Comparison of ENCODE assay signal across 22 cellular contexts in the genomic region with DNA sequence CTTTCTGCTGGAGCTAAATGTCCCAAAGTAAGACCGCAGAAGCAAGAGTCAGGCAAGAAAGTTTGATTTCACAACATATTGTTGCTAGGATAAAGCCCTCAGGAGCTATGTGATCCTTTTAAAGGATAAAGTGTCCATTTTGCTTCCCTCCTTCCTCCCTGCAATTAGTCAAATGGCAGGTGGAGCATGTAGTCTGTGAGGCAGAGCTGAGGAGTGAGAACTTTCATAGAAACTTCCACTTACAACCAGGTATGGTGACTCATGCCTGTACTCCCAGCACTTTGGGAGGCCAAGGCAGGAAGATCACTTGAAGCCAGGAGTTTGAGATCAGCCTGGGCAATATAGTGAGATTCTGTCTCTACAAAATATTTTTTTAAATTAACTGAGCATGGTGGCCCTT. TPM values are rescaled to one million over a fixed set of nuclear protein-coding genes. Genes with fewer than 3 reads are reported as not detected.
DNase-seq lines count a peak whose midpoint lies in the region; ATAC-seq, FAIRE-seq and TF ChIP-seq lines count a peak whose summit lies in the region.
"Had no signal": no experiment of that assay in that cellular context is flagged by ENCODE, and none has a peak within 500 bp of the region (broad histone marks: within the 10 kb centered on the region; RNA-seq: fewer than 3 reads in every experiment).

No MANE protein-coding gene starts in this region.

- no peak for ATAC-seq in stimulated activated naive CD8-positive, alpha-beta T cell treated with anti-CD3 and anti-CD28 coated beads, Interleukin-15, amount 100 ng/mL, for 72 hours
- ATAC-seq: HCT116, HepG2 had no signal

- intact Hi-C loops in esophagus muscularis mucosa (cut with DNase I): no loop called here

- H3K4me3 Mint-ChIP-seq in endodermal cell: no peak overlapping the region
- no peak overlapping the region for H3K4me3 Mint-ChIP-seq in stimulated activated naive CD8-positive, alpha-beta T cell treated with anti-CD3 and anti-CD28 coated beads, Interleukin-15, amount 100 ng/mL, for 72 hours
- H3K4me3 Mint-ChIP-seq: CD4-positive, alpha-beta memory T cell had no signal

- 100% methylated on average over 1 of the region's 1 CpG for WGBS in esophagus muscularis mucosa
- WGBS in endodermal cell (ENCODE audit: insufficient coverage in 1 of 2, insufficient read length in 1 of 2), 2 experiments: 97 to 100% methylated on average over 1 of the region's 1 CpG

- H4K20me1 ChIP-seq in BLaER1: no peaks in the 10 kb centered on the region

- no peaks in the 10 kb centered on the region for H3K9me3 ChIP-seq in BLaER1
- peaks cover 0 to 17% (median 4%) of the 10 kb centered on the region in 4 donors for H3K9me3 ChIP-seq in esophagus muscularis mucosa
- H3K9me3 ChIP-seq in endodermal cell (ENCODE audit: control insufficient read depth, low read length): no peaks in the 10 kb centered on the region

- FAIRE-seq in bronchial epithelial cell (lab: Jason Lieb, UNC) (no peak), GM12891 (lab: Jason Lieb, UNC) (no peak)
- FAIRE-seq: D721Med, H54, HepG2, HTR-8/SVneo had no signal

- H3K9me3 Mint-ChIP-seq in endodermal cell: peaks cover 6% of the 10 kb centered on the region
- no peaks in the 10 kb centered on the region for H3K9me3 Mint-ChIP-seq in stimulated activated naive CD8-positive, alpha-beta T cell treated with anti-CD3 and anti-CD28 coated beads, Interleukin-15, amount 100 ng/mL, for 72 hours

- TF ChIP-seq POLR2A in esophagus muscularis mucosa (IDR thresholded peaks at IDR 0.05; ENCODE audit: low read depth) (no peak), GM12891 (IDR thresholded peaks at IDR 0.05; ENCODE audit: low read depth, low read length) (no peak)

- H3K4me3 ChIP-seq in BLaER1 (no peak overlapping the region), bronchial epithelial cell (ENCODE audit: low read depth, low read length) (no peak overlapping the region), esophagus muscularis mucosa (no peak overlapping the region), endodermal cell (ENCODE audit: low read length) (no peak overlapping the region)
- H3K4me3 ChIP-seq: GM23248 had no signal

- H3K4me2 ChIP-seq in BLaER1: peak overlapping the region; percentile 52; the same call in 1 of the 2 replicates

- H3K4me1 Mint-ChIP-seq in endodermal cell: peaks cover 3% of the 10 kb centered on the region
- H3K4me1 Mint-ChIP-seq in stimulated activated naive CD8-positive, alpha-beta T cell treated with anti-CD3 and anti-CD28 coated beads, Interleukin-15, amount 100 ng/mL, for 72 hours: no peaks in the 10 kb centered on the region
- H3K4me1 Mint-ChIP-seq: CD4-positive, alpha-beta memory T cell had no signal

- H3K27me3 Mint-ChIP-seq in endodermal cell (ENCODE audit: insufficient read depth): peaks cover 12% of the 10 kb centered on the region
- peaks cover 16% of the 10 kb centered on the region for H3K27me3 Mint-ChIP-seq in stimulated activated naive CD8-positive, alpha-beta T cell treated with anti-CD3 and anti-CD28 coated beads, Interleukin-15, amount 100 ng/mL, for 72 hours

- H3K9ac ChIP-seq in BLaER1: no peak overlapping the region
- H3K9ac ChIP-seq in endodermal cell (ENCODE audit: extremely low read depth, low read length, poor library complexity, severe bottlenecking): no peak overlapping the region
- H3K9ac ChIP-seq: GM23248 had no signal

- TF ChIP-seq CTCF in bronchial epithelial cell (IDR thresholded peaks at IDR 0.05; ENCODE audit: insufficient read depth, low read length, severe bottlenecking) (no peak), esophagus muscularis mucosa (IDR thresholded peaks at IDR 0.05) (no peak), endodermal cell (conservative IDR thresholded peaks at IDR 0.05) (no peak)

- no peak overlapping the region for H3K27ac Mint-ChIP-seq in endodermal cell
- H3K27ac Mint-ChIP-seq in stimulated activated naive CD8-positive, alpha-beta T cell treated with anti-CD3 and anti-CD28 coated beads, Interleukin-15, amount 100 ng/mL, for 72 hours: no peak overlapping the region
- H3K27ac Mint-ChIP-seq: CD4-positive, alpha-beta memory T cell had no signal

- H3K4me1 ChIP-seq in BLaER1 (peaks cover 16% of the 10 kb centered on the region), esophagus muscularis mucosa (no peaks in the 10 kb centered on the region), endodermal cell (ENCODE audit: control insufficient read depth, insufficient read depth, low read length) (no peaks in the 10 kb centered on the region)

- DNase-seq in NCI-H82 (lab: John Stamatoyannopoulos, UW) (peak; percentile 83), bronchial epithelial cell (ENCODE audit: low read depth) (peak; percentile 62), esophagus muscularis mucosa (ENCODE audit: extremely low spot score) (peak; percentile 24), endodermal cell (no peak), GM12891 (ENCODE audit: insufficient read length, low spot score) (no peak), NCI-H1436 (lab: John Stamatoyannopoulos, UW) (no peak)
- DNase-seq in stimulated activated naive CD8-positive, alpha-beta T cell treated with anti-CD3 and anti-CD28 coated beads, Interleukin-15, amount 100 ng/mL, for 72 hours: no peak
- DNase-seq: ACHN; CD4-positive, alpha-beta memory T cell; COR-L47; DMS153; DND-41; GDM1; GM23248 had no signal

- H3K27me3 ChIP-seq in BLaER1: no peaks in the 10 kb centered on the region
- H3K27me3 ChIP-seq in bronchial epithelial cell (ENCODE audit: control insufficient read depth, insufficient read depth, low read length): no peaks in the 10 kb centered on the region
- H3K27me3 ChIP-seq in esophagus muscularis mucosa: peaks cover 0 to 38% (median 0%) of the 10 kb centered on the region in 4 donors
- H3K27me3 ChIP-seq in endodermal cell (ENCODE audit: control insufficient read depth, insufficient read depth, low read length, poor library complexity, severe bottlenecking): peaks cover 7% of the 10 kb centered on the region

- no peaks in the 10 kb centered on the region for H3K36me3 Mint-ChIP-seq in endodermal cell (ENCODE audit: low read depth)

- H3K36me3 ChIP-seq in BLaER1 (no peaks in the 10 kb centered on the region), bronchial epithelial cell (ENCODE audit: control insufficient read depth, insufficient read depth, low read length) (no peaks in the 10 kb centered on the region), esophagus muscularis mucosa (no peaks in the 10 kb centered on the region), endodermal cell (ENCODE audit: control insufficient read depth, insufficient read depth, low read length) (no peaks in the 10 kb centered on the region)

- no peak for TF ChIP-seq EP300 in esophagus muscularis mucosa (IDR thresholded peaks at IDR 0.05)

- H3K27ac ChIP-seq in BLaER1: no peak overlapping the region
- no peak overlapping the region for H3K27ac ChIP-seq in esophagus muscularis mucosa (replicated peaks in 1 of 4)
- no peak overlapping the region for H3K27ac ChIP-seq in endodermal cell (ENCODE audit: low read depth, low read length)
- H3K27ac ChIP-seq: C4-2B, GM23248 had no signal

TF ChIP-seq in GM12891, 5 proteins besides CTCF, POLR2A, EP300 and RAD21:
- TF ChIP-seq POU2F2 (IDR thresholded peaks at IDR 0.05; ENCODE audit: low read depth, low read length): no peak

RNA-seq across cellular contexts. Expression of a gene that starts 25.2 kb away (rescaled TPM):
- 247 and 322 TPM in 2 replicates for total RNA-seq in bronchial epithelial cell
- total RNA-seq in esophagus muscularis mucosa: 1 to 10 TPM in 1 of 4 donors, not detected in 3; 1.2 TPM
- total RNA-seq in endodermal cell: not detected
- polyA plus RNA-seq in endodermal cell (2013, experiment 1 of 2): 0.11 TPM
- polyA plus RNA-seq in endodermal cell (2013, experiment 2 of 2): not detected
- polyA plus RNA-seq in GM12891 (2012; ENCODE audit: low read depth, missing spikeins): not detected
- total RNA-seq: A172; CD4-positive, alpha-beta memory T cell; GM23248; HepG2 had no signal
- polyA plus RNA-seq: CD4-positive, alpha-beta memory T cell; GM23248; HepG2 had no signal

RNA-seq across cellular contexts. Expression of a gene that starts 53.7 kb away (rescaled TPM):
- total RNA-seq in bronchial epithelial cell (0.26 TPM in 2 replicates), esophagus muscularis mucosa (under 1 TPM in 3 of 4 donors, not detected in 1; under 0.01 to 0.29 (median 0.06) TPM), endodermal cell (10 to 100 TPM; 21.9 to 27.2 TPM)
- polyA plus RNA-seq in endodermal cell (2013, experiment 1 of 2): 20.9 TPM
- 19.5 TPM for polyA plus RNA-seq in endodermal cell (2013, experiment 2 of 2)
- polyA plus RNA-seq in GM12891 (2012; ENCODE audit: low read depth, missing spikeins): 5.4 TPM

Comparison
In these comparisons a context has a peak if more than half of its experiments do, and no peak if none do; other contexts are left out.
1. DNase-seq: peak in NCI-H82 (single experiment), bronchial epithelial cell (single experiment) and esophagus muscularis mucosa (single experiment); none in endodermal cell (single experiment), stimulated activated naive CD8-positive, alpha-beta T cell treated with anti-CD3 and anti-CD28 coated beads, Interleukin-15, amount 100 ng/mL, for 72 hours (0 of 2), GM12891 (single experiment) and NCI-H1436 (single experiment).
2. RNA of a gene that starts 25.2 kb away (total RNA-seq): 247 to 322 TPM in bronchial epithelial cell; 1.2 TPM in esophagus muscularis mucosa and not detected in endodermal cell; every median in the first group is over 100 times any median in the second.
3. RNA of a gene that starts 53.7 kb away (total RNA-seq): 21.9 to 27.2 TPM in endodermal cell; 0.26 TPM in bronchial epithelial cell and under 0.01 to 0.29 TPM in esophagus muscularis mucosa; every median in the first group is over 10 times any median in the second.